Comparison of ENCODE assay signal across 1 cellular context in genomic region chr16:83898463-83899271, GRCh38.
TF ChIP-seq lines count a peak whose summit lies in the region.

Gene MLYCD, plus strand, starts transcription at chr16:83899115. Its CDS starts 30 bp downstream, at chr16:83899145.

TF ChIP-seq in HepG2, 621 proteins besides CTCF, POLR2A, EP300 and RAD21 (continued from another document and continues in another):
- no peak for TF ChIP-seq ZXDC (CRISPR knock-in tag; IDR thresholded peaks at IDR 0.05)
- TF ChIP-seq ZNF816 (CRISPR knock-in tag; IDR thresholded peaks at IDR 0.05; ENCODE audit: borderline replicate concordance), result no peak
- TF ChIP-seq NFYB (CRISPR knock-in tag; IDR thresholded peaks at IDR 0.05), result peak; percentile 72
- peak; percentile 38; the same call in 1 of the 2 replicates for TF ChIP-seq ZNF431 (CRISPR knock-in tag; IDR thresholded peaks at IDR 0.05; ENCODE audit: borderline replicate concordance, low read depth)
- TF ChIP-seq FOXC1 (CRISPR knock-in tag; IDR thresholded peaks at IDR 0.05; ENCODE audit: borderline replicate concordance), result no peak; the same call in 1 of the 2 replicates
- no peak for TF ChIP-seq SIX4 (CRISPR knock-in tag; IDR thresholded peaks at IDR 0.05)
- TF ChIP-seq KDM1A (CRISPR knock-in tag; IDR thresholded peaks at IDR 0.05), result 0 out of 2 replicates have a peak, but pooled peaks have one; percentile 7
- 0 out of 2 replicates have a peak, but pooled peaks have one; percentile 55 for TF ChIP-seq KLF9 (CRISPR knock-in tag; IDR thresholded peaks at IDR 0.05; ENCODE audit: low read depth)
- no peak for TF ChIP-seq ZNF407 (CRISPR knock-in tag; IDR thresholded peaks at IDR 0.05; ENCODE audit: not compliant biosample characterization)
- 0 out of 2 replicates have a peak, but pooled peaks have one; percentile 55 for TF ChIP-seq ZC3H13 (CRISPR knock-in tag; IDR thresholded peaks at IDR 0.05)
- 0 out of 2 replicates have a peak, but pooled peaks have one; percentile 40 for TF ChIP-seq ZNF292 (CRISPR knock-in tag; IDR thresholded peaks at IDR 0.05; ENCODE audit: borderline replicate concordance, low read depth)
- TF ChIP-seq PBX3 (CRISPR knock-in tag; IDR thresholded peaks at IDR 0.05; ENCODE audit: borderline replicate concordance), result no peak
- TF ChIP-seq ZNF557 (CRISPR knock-in tag; IDR thresholded peaks at IDR 0.05), result no peak
- TF ChIP-seq TGIF2 (CRISPR knock-in tag; IDR thresholded peaks at IDR 0.05), result 0 out of 2 replicates have a peak, but pooled peaks have one; percentile 52
- TF ChIP-seq ELK4 (CRISPR knock-in tag; IDR thresholded peaks at IDR 0.05; ENCODE audit: borderline replicate concordance), result no peak
- no peak for TF ChIP-seq ZNF781 (CRISPR knock-in tag; IDR thresholded peaks at IDR 0.05; ENCODE audit: borderline replicate concordance, not compliant biosample characterization)
- TF ChIP-seq ZNF12 (CRISPR knock-in tag; IDR thresholded peaks at IDR 0.05), result 0 out of 2 replicates have a peak, but pooled peaks have one; percentile 26
- no peak for TF ChIP-seq MZF1 (CRISPR knock-in tag; IDR thresholded peaks at IDR 0.05; ENCODE audit: borderline replicate concordance)
- no peak; the same call in 1 of the 2 replicates for TF ChIP-seq ZNF784 (CRISPR knock-in tag; IDR thresholded peaks at IDR 0.05; ENCODE audit: borderline replicate concordance)
- peak; percentile 31; the same call in 1 of the 2 replicates for TF ChIP-seq PAXIP1 (CRISPR knock-in tag; conservative IDR thresholded peaks at IDR 0.05)
- no peak for TF ChIP-seq ZNF841 (CRISPR knock-in tag; IDR thresholded peaks at IDR 0.05; ENCODE audit: borderline replicate concordance)
- TF ChIP-seq PRDM15 (CRISPR knock-in tag; IDR thresholded peaks at IDR 0.05), result peak; percentile 2; the same call in 1 of the 2 replicates
- peak; percentile 69 for TF ChIP-seq SP2 (CRISPR knock-in tag; IDR thresholded peaks at IDR 0.05)
- no peak for TF ChIP-seq ZSCAN12 (CRISPR knock-in tag; IDR thresholded peaks at IDR 0.05)
- TF ChIP-seq MNT (IDR thresholded peaks at IDR 0.05), result no peak
- TF ChIP-seq PRMT3 (CRISPR knock-in tag; IDR thresholded peaks at IDR 0.05; ENCODE audit: borderline replicate concordance, low read depth), result no peak
- no peak for TF ChIP-seq KLF12 (CRISPR knock-in tag; IDR thresholded peaks at IDR 0.05; ENCODE audit: borderline replicate concordance)
- peak; percentile 21 for TF ChIP-seq YY1 (IDR thresholded peaks at IDR 0.05; ENCODE audit: insufficient read depth, insufficient replicate concordance, low read depth, low read length)
- TF ChIP-seq ZNF446 (CRISPR knock-in tag; IDR thresholded peaks at IDR 0.05), result no peak; the same call in 1 of the 2 replicates
- no peak for TF ChIP-seq ZNF589 (CRISPR knock-in tag; conservative IDR thresholded peaks at IDR 0.05)
